ENCODE assay signal across 8 cellular contexts in genomic region chr11:83285131-83285770, GRCh38. TPM values are rescaled to one million over a fixed set of nuclear protein-coding genes. Genes with fewer than 3 reads are reported as not detected.
DNase-seq lines count a peak whose midpoint lies in the region; ATAC-seq, FAIRE-seq and TF ChIP-seq lines count a peak whose summit lies in the region.

No MANE protein-coding gene starts in this region.

- H3K4me3 Mint-ChIP-seq in naive thymus-derived CD8-positive, alpha-beta T cell = peak overlapping the region; percentile 89 to 99 (median 98)

- H2AFZ ChIP-seq in GM23248 (peak overlapping the region; percentile 97), Loucy (ENCODE audit: low read length) (peak overlapping the region; percentile 98)

- peaks cover 0 to 8% (median 0%) of the 10 kb centered on the region in 9 donors for H3K9me3 Mint-ChIP-seq in naive thymus-derived CD8-positive, alpha-beta T cell

- H3K79me2 ChIP-seq in GM23248 (ENCODE audit: insufficient read depth) = peaks cover 53% of the 10 kb centered on the region
- peaks cover 20% of the 10 kb centered on the region for H3K79me2 ChIP-seq in Loucy (ENCODE audit: insufficient read depth, low read length)

- H3K9me3 ChIP-seq in GM23248 (ENCODE audit: low read depth) = no peaks in the 10 kb centered on the region
- H3K9me3 ChIP-seq in Loucy (ENCODE audit: insufficient read depth, low read depth, low read length) = no peaks in the 10 kb centered on the region
- no peaks in the 10 kb centered on the region for H3K9me3 ChIP-seq in ectodermal cell (ENCODE audit: control insufficient read depth, low read length)

- no peaks in the 10 kb centered on the region for H3K27me3 ChIP-seq in GM23248 (replicated peaks; ENCODE audit: insufficient read depth)
- H3K27me3 ChIP-seq in Loucy (ENCODE audit: insufficient read depth, low read length, poor library complexity, severe bottlenecking) = no peaks in the 10 kb centered on the region
- no peaks in the 10 kb centered on the region for H3K27me3 ChIP-seq in ectodermal cell (ENCODE audit: control insufficient read depth, insufficient read depth, low read length, poor library complexity, severe bottlenecking)

- H3K4me3 ChIP-seq in GM23248 (peak overlapping the region; percentile 83), Loucy (ENCODE audit: low read length, poor library complexity, severe bottlenecking) (peak overlapping the region; percentile 99), ectodermal cell (ENCODE audit: insufficient read depth, low read depth, low read length) (peak overlapping the region; percentile 71)

- POLR2A ChIA-PET in naive thymus-derived CD8-positive, alpha-beta T cell (lab: Charles Lee) = interaction anchor here (0.6 to 2.0 kb wide), 12 partner anchors 10 to 549 kb away, joined by 3 to 22 read pairs (median 4); partner anchors contain the start of genes ANKRD42, DDIAS, PCF11 and PRCP

- peaks cover 20 to 57% (median 43%) of the 10 kb centered on the region in 4 donors for H3K4me1 Mint-ChIP-seq in naive thymus-derived CD8-positive, alpha-beta T cell

- peak overlapping the region; percentile 91 for H3K27ac ChIP-seq in GM23248
- H3K27ac ChIP-seq in ectodermal cell (ENCODE audit: insufficient read depth, low read depth, low read length, poor library complexity, severe bottlenecking) = peak overlapping the region; percentile 31

- no peaks in the 10 kb centered on the region for H3K36me3 ChIP-seq in GM23248 (ENCODE audit: low read depth)
- no peaks in the 10 kb centered on the region for H3K36me3 ChIP-seq in Loucy (ENCODE audit: insufficient read depth, low read length)
- H3K36me3 ChIP-seq in ectodermal cell (ENCODE audit: control insufficient read depth, insufficient read depth, low read length) = no peaks in the 10 kb centered on the region

- TF ChIP-seq CTCF in Loucy (conservative IDR thresholded peaks at IDR 0.05; ENCODE audit: low read length) (no peak), D721Med (IDR thresholded peaks at IDR 0.05; ENCODE audit: insufficient read depth, missing control alignments) (no peak)

- H3K4me2 ChIP-seq in GM23248 (ENCODE audit: unreplicated experiment) = peak overlapping the region; percentile 91
- peak overlapping the region; percentile 83 for H3K4me2 ChIP-seq in Loucy (ENCODE audit: low read depth, low read length, poor library complexity, severe bottlenecking)

- no peaks in the 10 kb centered on the region for H3K27me3 Mint-ChIP-seq in naive thymus-derived CD8-positive, alpha-beta T cell

- no peaks in the 10 kb centered on the region for H4K20me1 ChIP-seq in GM23248 (ENCODE audit: insufficient read depth)
- H4K20me1 ChIP-seq in Loucy (ENCODE audit: insufficient read depth, low read length, poor library complexity, severe bottlenecking) = no peaks in the 10 kb centered on the region

- peaks cover 7% of the 10 kb centered on the region; the same call in 1 of the 2 replicates for H3F3A ChIP-seq in GM23248 (ENCODE audit: insufficient read depth)
- H3F3A ChIP-seq in Loucy (ENCODE audit: low read depth) = no peaks in the 10 kb centered on the region

- peak overlapping the region; percentile 88 for H3K9ac ChIP-seq in GM23248
- peak overlapping the region; percentile 91 for H3K9ac ChIP-seq in Loucy (ENCODE audit: low read depth, low read length, poor library complexity, severe bottlenecking)

- H3K4me1 ChIP-seq in GM23248 (ENCODE audit: insufficient read depth) (peaks cover 27% of the 10 kb centered on the region), Loucy (ENCODE audit: insufficient read depth, low read length, poor library complexity, severe bottlenecking) (peaks cover 26% of the 10 kb centered on the region), ectodermal cell (ENCODE audit: control insufficient read depth, insufficient read depth, low read length) (no peaks in the 10 kb centered on the region)

- peak overlapping the region; percentile 98 to 100 (median 100) for H3K27ac Mint-ChIP-seq in naive thymus-derived CD8-positive, alpha-beta T cell

- H3K36me3 Mint-ChIP-seq in naive thymus-derived CD8-positive, alpha-beta T cell = peaks cover 0 to 14% (median 9%) of the 10 kb centered on the region in 3 donors

- in situ Hi-C loops in GM23248 (cut with MboI) = loop anchor here (10.0 kb wide), 1 partner anchor 440 kb away; no protein-coding TSS in a partner anchor

- 0 to 1% methylated on average over 22 of the region's 22 CpGs for WGBS in GM23248 (ENCODE audit: low coverage in 1 of 2, low lambda C conversion rate in 2 of 2, missing lambda C conversion rate in 2 of 2), 2 experiments
- WGBS in ectodermal cell, 2 experiments = 3% methylated on average over 22 of the region's 22 CpGs

- peak; percentile 50 for ATAC-seq in GM18502 (IDR thresholded peaks at IDR 0.05; ENCODE audit: poor library complexity, unreplicated experiment)
- peak; percentile 28 to 43 for ATAC-seq in naive thymus-derived CD8-positive, alpha-beta T cell

- no peak for FAIRE-seq in D721Med (lab: Jason Lieb, UNC)

- DNase-seq in GM23248 (no peak), D721Med (ENCODE audit: insufficient read length, low spot score) (no peak), occipital lobe (lab: John Stamatoyannopoulos, UW) (no peak)
- DNase-seq in naive thymus-derived CD8-positive, alpha-beta T cell = no peak
- no peak for DNase-seq in stimulated activated CD4-positive, alpha-beta T cell treated with anti-CD3 and anti-CD28 coated beads, Interleukin-12 subunit alpha, Interleukin-12 subunit beta, amount 100 ng/mL, for 4 hours

- H3K9me2 ChIP-seq in GM23248 (ENCODE audit: insufficient read depth) (no peaks in the 10 kb centered on the region), Loucy (replicated peaks; ENCODE audit: low read depth, low read length) (no peaks in the 10 kb centered on the region)

RNA-seq across cellular contexts. Expression of gene CCDC90B, which starts 0.9 kb away (rescaled TPM):
- total RNA-seq in GM23248 (2014; rRNA removed; shearing (Covaris generic)) = 49.9 and 53.1 TPM in 2 replicates
- 97.8 and 113 TPM in 2 replicates for polyA plus RNA-seq in GM23248 (2016; fragmentation: Nextera tagmentation; extraction: Ambion mirVana)
- 76.1 TPM for polyA plus RNA-seq in ectodermal cell (2013, experiment 1 of 4)
- 82.6 TPM for polyA plus RNA-seq in ectodermal cell (2013, experiment 2 of 4)
- 72.5 TPM for polyA plus RNA-seq in ectodermal cell (2013, experiment 3 of 4)
- polyA plus RNA-seq in ectodermal cell (2013, experiment 4 of 4) = 78.7 TPM
- total RNA-seq in naive thymus-derived CD8-positive, alpha-beta T cell = 10 to 100 TPM; 31.9 to 35.9 TPM
- 10 to 100 TPM; 48.5 to 54.7 (median 52.1) TPM for polyA plus RNA-seq in naive thymus-derived CD8-positive, alpha-beta T cell
- total RNA-seq in occipital lobe = 166 TPM
